ENCODE assay signal across 9 cellular contexts in the genomic region with DNA sequence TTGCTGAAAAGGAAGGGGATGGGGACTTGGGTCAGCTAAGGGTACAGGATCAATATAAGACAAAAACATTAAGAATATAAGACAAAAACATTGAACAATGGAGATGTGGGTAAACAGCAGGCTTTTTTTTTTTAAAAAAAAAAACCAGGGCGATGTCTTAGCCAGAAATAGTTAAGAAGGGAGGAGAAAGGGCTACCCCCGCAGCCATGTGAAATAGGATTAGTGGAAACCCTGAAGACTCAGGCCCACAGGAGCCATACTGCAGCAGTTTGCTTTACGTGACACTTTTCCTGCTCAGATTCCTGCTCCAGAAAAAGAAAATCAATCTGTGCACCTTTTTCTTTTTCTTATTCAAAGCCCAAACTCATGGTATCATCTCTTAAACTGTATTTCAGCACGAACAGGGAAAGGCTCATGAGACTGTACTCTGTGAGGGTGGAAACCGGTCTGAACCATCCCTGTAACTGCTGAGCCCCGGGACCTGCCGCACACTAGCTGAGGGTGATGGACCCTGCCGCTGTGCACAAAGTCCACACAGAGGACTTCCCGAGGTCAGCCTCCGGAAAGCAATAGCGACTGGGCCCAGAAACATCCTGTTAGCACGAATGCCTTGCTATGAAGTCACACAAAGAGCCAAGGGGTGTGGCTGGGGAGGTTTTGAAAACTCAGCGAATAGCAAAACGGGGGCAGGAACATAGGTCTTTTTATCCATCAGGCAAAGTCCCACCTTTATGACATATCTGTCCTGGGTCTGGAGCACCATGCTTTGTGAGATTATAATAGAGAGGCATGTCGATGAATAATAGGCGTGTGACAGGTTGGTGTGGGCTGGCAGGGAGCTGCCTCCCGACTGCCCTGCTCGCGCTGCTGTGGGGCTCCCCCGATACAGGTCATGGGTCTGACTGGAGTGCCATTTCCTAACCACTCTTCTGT. TPM values are rescaled to one million over a fixed set of nuclear protein-coding genes. Genes with fewer than 3 reads are reported as not detected.
DNase-seq lines count a peak whose midpoint lies in the region; ATAC-seq, FAIRE-seq and TF ChIP-seq lines count a peak whose summit lies in the region.
"Had no signal": no experiment of that assay in that cellular context is flagged by ENCODE, and none has a peak within 500 bp of the region (broad histone marks: within the 10 kb centered on the region; RNA-seq: fewer than 3 reads in every experiment).

No MANE protein-coding gene starts in this region.

- no peaks in the 10 kb centered on the region for H3K27me3 Mint-ChIP-seq in central memory CD8-positive, alpha-beta T cell
- no peaks in the 10 kb centered on the region for H3K27me3 Mint-ChIP-seq in stimulated activated naive CD8-positive, alpha-beta T cell treated with anti-CD3 and anti-CD28 coated beads, Interleukin-15, Interleukin-2, amounts not matched to agents 100 ng/mL and 50 ng/mL, for 24 hours

- H3K27me3 ChIP-seq in SK-N-SH (ENCODE audit: insufficient read depth): no peaks in the 10 kb centered on the region
- no peaks in the 10 kb centered on the region; a peak in 1 of 5 replicates for H3K27me3 ChIP-seq in HepG2 (ENCODE audit: control insufficient read depth in 1 of 2, insufficient read depth in 2 of 2, low read length in 2 of 2)

- H3K9ac ChIP-seq in SK-N-SH (peak overlapping the region; percentile 43; the same call in 1 of the 2 replicates), HepG2 (ENCODE audit: insufficient read depth, low read depth, low read length) (no peak overlapping the region)

- BruUV-seq in HepG2 (replicated peaks; lab: Mats Ljungman, UMichigan): no TSS peak

- no peaks in the 10 kb centered on the region for H3K79me2 ChIP-seq in SK-N-SH (ENCODE audit: insufficient read depth)
- no peaks in the 10 kb centered on the region for H3K79me2 ChIP-seq in HepG2 (ENCODE audit: insufficient read depth, low read length)

- H3K27ac ChIP-seq in SK-N-SH (ENCODE audit: low read depth in 2 of 2, low read length in 1 of 2): peak overlapping the region in 1 of 2 experiments; percentile 72; a peak in 2 of 4 replicates
- peak overlapping the region; percentile 24 for H3K27ac ChIP-seq in HepG2 (ENCODE audit: extremely low read length, insufficient read depth, low read length)
- H3K27ac ChIP-seq: C4-2B had no signal

- 68% methylated on average over 20 of the region's 20 CpGs for WGBS in SK-N-SH (ENCODE audit: low lambda C conversion rate)
- 47% methylated on average over 20 of the region's 20 CpGs for WGBS in HepG2 (ENCODE audit: low lambda C conversion rate)

- intact Hi-C loops in HepG2 (cut with micrococcal nuclease; ENCODE audit: unreplicated experiment): no loop called here

- H3K9me3 ChIP-seq in SK-N-SH (no peaks in the 10 kb centered on the region), HepG2 (ENCODE audit: low read length) (no peaks in the 10 kb centered on the region)

- DNase-seq in NK-92 treated with Interleukin-12 subunit alpha and Interleukin-12 subunit beta, amount 100 ng/mL, for 24 hours (lab: John Stamatoyannopoulos, UW): peak; percentile 60
- DNase-seq in NK-92 (lab: John Stamatoyannopoulos, UW; ENCODE audit: unreplicated experiment) (no peak), SK-N-SH (peak; percentile 57), HepG2 (ENCODE audit: low spot score) (peak; percentile 25), occipital lobe (lab: John Stamatoyannopoulos, UW) (no peak)
- DNase-seq in central memory CD8-positive, alpha-beta T cell (ENCODE audit: low spot score in 2 of 2): peak in 1 of 2 donors; percentile 47

- H3K9me2 ChIP-seq in SK-N-SH: no peaks in the 10 kb centered on the region

- H3K4me1 ChIP-seq in SK-N-SH (ENCODE audit: control insufficient read depth in 1 of 2, insufficient read depth in 2 of 2, low read depth in 1 of 2, low read length in 1 of 2): peaks cover 6 to 19% of the 10 kb centered on the region in 2 experiments; a peak in 2 of 4 replicates
- H3K4me1 ChIP-seq in HepG2 (ENCODE audit: insufficient read depth, low read length): peaks cover 23% of the 10 kb centered on the region

- peak overlapping the region; percentile 69 for H3K4me3 Mint-ChIP-seq in central memory CD8-positive, alpha-beta T cell
- H3K4me3 Mint-ChIP-seq in stimulated activated naive CD8-positive, alpha-beta T cell treated with anti-CD3 and anti-CD28 coated beads, Interleukin-15, Interleukin-2, amounts not matched to agents 100 ng/mL and 50 ng/mL, for 24 hours: peak overlapping the region; percentile 85

- peaks cover 70% of the 10 kb centered on the region for H3K4me1 Mint-ChIP-seq in central memory CD8-positive, alpha-beta T cell
- peaks cover 94% of the 10 kb centered on the region for H3K4me1 Mint-ChIP-seq in stimulated activated naive CD8-positive, alpha-beta T cell treated with anti-CD3 and anti-CD28 coated beads, Interleukin-15, Interleukin-2, amounts not matched to agents 100 ng/mL and 50 ng/mL, for 24 hours (ENCODE audit: low read depth)

- no peak for TF ChIP-seq POLR2A in HepG2 (IDR thresholded peaks at IDR 0.05; ENCODE audit: insufficient read depth in 1 of 2, low read depth in 2 of 2, low read length in 2 of 2)

- peak; percentile 44 for ATAC-seq in central memory CD8-positive, alpha-beta T cell (replicated peaks; ENCODE audit: extremely low read depth, poor library complexity, severe bottlenecking)
- ATAC-seq in HepG2 (peak; percentile 89), GM18517 (IDR thresholded peaks at IDR 0.05; ENCODE audit: unreplicated experiment) (no peak)

- H3K36me3 ChIP-seq in SK-N-SH (replicated peaks in 1 of 2; ENCODE audit: control insufficient read depth in 1 of 2, insufficient read depth in 2 of 2, low read length in 1 of 2): no peaks in the 10 kb centered on the region
- H3K36me3 ChIP-seq in HepG2 (replicated peaks in 1 of 2; ENCODE audit: control insufficient read depth in 1 of 2, insufficient read depth in 2 of 2, low read length in 2 of 2): no peaks in the 10 kb centered on the region

- no peaks in the 10 kb centered on the region for H3K36me3 Mint-ChIP-seq in central memory CD8-positive, alpha-beta T cell (ENCODE audit: insufficient read depth)
- no peaks in the 10 kb centered on the region for H3K36me3 Mint-ChIP-seq in stimulated activated naive CD8-positive, alpha-beta T cell treated with anti-CD3 and anti-CD28 coated beads, Interleukin-15, Interleukin-2, amounts not matched to agents 100 ng/mL and 50 ng/mL, for 24 hours (ENCODE audit: low read depth)

- H3K4me3 ChIP-seq in SK-N-SH (ENCODE audit: low read depth in 2 of 2, low read length in 1 of 2) (peak overlapping the region; percentile 45 to 58), HepG2 (replicated peaks in 1 of 3; ENCODE audit: insufficient read depth in 1 of 3, low read depth in 2 of 3, low read length in 3 of 3) (no peak overlapping the region)

- no peaks in the 10 kb centered on the region for H4K20me1 ChIP-seq in SK-N-SH (ENCODE audit: insufficient read depth)
- H4K20me1 ChIP-seq in HepG2 (ENCODE audit: insufficient read depth, low read length): no peaks in the 10 kb centered on the region

- peak overlapping the region; percentile 89 for H3K27ac Mint-ChIP-seq in central memory CD8-positive, alpha-beta T cell (ENCODE audit: low read depth)
- peak overlapping the region; percentile 94 for H3K27ac Mint-ChIP-seq in stimulated activated naive CD8-positive, alpha-beta T cell treated with anti-CD3 and anti-CD28 coated beads, Interleukin-15, Interleukin-2, amounts not matched to agents 100 ng/mL and 50 ng/mL, for 24 hours

- in situ Hi-C loops in HepG2 (cut with HindIII; ENCODE audit: extremely low pct_ligation_motif_present, low pct_unique_long_range_greater_than_20kb): no loop called here

- FAIRE-seq in HepG2 (lab: Jason Lieb, UNC): peak; percentile 57

- no peaks in the 10 kb centered on the region for H3F3A ChIP-seq in SK-N-SH (replicated peaks; ENCODE audit: insufficient read depth)

- TF ChIP-seq EP300 in SK-N-SH (IDR thresholded peaks at IDR 0.05; ENCODE audit: borderline replicate concordance in 1 of 2, low read depth in 1 of 2, low read length in 1 of 2) (no peak), HepG2 (IDR thresholded peaks at IDR 0.05; ENCODE audit: low read depth in 2 of 2, low read length in 2 of 2) (no peak), HepG2 (CRISPR knock-in tag; IDR thresholded peaks at IDR 0.05; ENCODE audit: borderline replicate concordance) (no peak)

- CTCF ChIA-PET in SK-N-SH (lab: Yijun Ruan, JAX) (interaction anchor here (1.2 to 1.9 kb wide), 3 partner anchors 8 to 37 kb away, joined by 4 to 5 read pairs (median 4); no protein-coding TSS in a partner anchor), HepG2 (lab: Yijun Ruan, JAX; ENCODE audit: low intra/inter-chr PET ratio, low total read pairs) (no interaction called here)

- H3K9me3 Mint-ChIP-seq in central memory CD8-positive, alpha-beta T cell: no peaks in the 10 kb centered on the region
- peaks cover 4% of the 10 kb centered on the region for H3K9me3 Mint-ChIP-seq in stimulated activated naive CD8-positive, alpha-beta T cell treated with anti-CD3 and anti-CD28 coated beads, Interleukin-15, Interleukin-2, amounts not matched to agents 100 ng/mL and 50 ng/mL, for 24 hours

- TF ChIP-seq RAD21 in SK-N-SH (IDR thresholded peaks at IDR 0.05; ENCODE audit: low read length) (no peak), HepG2 (CRISPR knock-in tag; IDR thresholded peaks at IDR 0.05) (no peak)

- H2AFZ ChIP-seq in SK-N-SH (ENCODE audit: low read depth) (peak overlapping the region; percentile 85), HepG2 (ENCODE audit: low read length) (no peak overlapping the region)

- TF ChIP-seq CTCF in SK-N-SH (IDR thresholded peaks at IDR 0.05): no peak
- TF ChIP-seq CTCF in HepG2 (CRISPR knock-in tag; IDR thresholded peaks at IDR 0.05): no peak

- peak overlapping the region; percentile 81 for H3K4me2 ChIP-seq in SK-N-SH
- peak overlapping the region; percentile 33 for H3K4me2 ChIP-seq in HepG2 (ENCODE audit: low read depth, low read length)

- POLR2A ChIA-PET in SK-N-SH (lab: Yijun Ruan, JAX) (interaction anchor here (1.0 kb wide), 1 partner anchor 25 kb away, joined by 4 read pairs; no protein-coding TSS in a partner anchor), HepG2 (lab: Yijun Ruan, JAX) (no interaction called here)

RNA-seq across cellular contexts. Expression of gene CDK5R1, which starts 33.2 kb away (rescaled TPM):
- polyA plus RNA-seq in SK-N-SH (2012; rRNA removed) (1.0 and 1.4 TPM in 2 replicates), HepG2 (2011; rRNA removed) (1.1 and 1.4 TPM in 2 replicates)
- 1.3 and 2.0 TPM in 2 replicates for polyA plus RNA-seq in SK-N-SH (2012; cell fraction: cytosol; rRNA removed)
- polyA plus RNA-seq in SK-N-SH (2012; cell fraction: nucleus; rRNA removed): 2.4 and 2.9 TPM in 2 replicates
- total RNA-seq in HepG2 (2016; rRNA removed; fragmentation: Illumina TruSeq; extraction: Trizol) (2.5 and 3.9 TPM in 2 replicates), occipital lobe (255 TPM)
- 0.71 TPM in 2 replicates for total RNA-seq in HepG2 (2016; cell fraction: cytosol; rRNA removed; fragmentation: Illumina TruSeq; extraction: Trizol; ENCODE audit: low read depth)
- 2.2 and 3.5 TPM in 2 replicates for total RNA-seq in HepG2 (2016; cell fraction: insoluble cytoplasmic fraction; rRNA removed; fragmentation: Illumina TruSeq; extraction: Trizol)
- 2.5 and 3.2 TPM in 2 replicates for total RNA-seq in HepG2 (2016; cell fraction: membrane; rRNA removed; fragmentation: Illumina TruSeq; extraction: Trizol)
- total RNA-seq in HepG2 (2016; cell fraction: nucleus; rRNA removed; fragmentation: Illumina TruSeq; extraction: Trizol): 4.4 and 5.2 TPM in 2 replicates
- polyA plus RNA-seq in HepG2 (2011; cell fraction: cytosol; rRNA removed): 1.0 and 1.1 TPM in 2 replicates
- polyA plus RNA-seq in HepG2 (2011; cell fraction: nucleus; rRNA removed): 3.4 and 3.9 TPM in 2 replicates
- 2.0 and 2.1 TPM in 2 replicates for polyA plus RNA-seq in HepG2 (2012)
- polyA plus RNA-seq in HepG2 (2016; cell fraction: cytosol; fragmentation: Illumina TruSeq; extraction: Trizol; ENCODE audit: low read depth): 0.42 and 0.75 TPM in 2 replicates
- 2.5 and 3.0 TPM in 2 replicates for polyA plus RNA-seq in HepG2 (2016; cell fraction: insoluble cytoplasmic fraction; fragmentation: Illumina TruSeq; extraction: Trizol; ENCODE audit: low read depth)
- polyA plus RNA-seq in HepG2 (2016; cell fraction: membrane; fragmentation: Illumina TruSeq; extraction: Trizol; ENCODE audit: low read depth): 1.6 and 1.9 TPM in 2 replicates
- polyA plus RNA-seq in HepG2 (2016; cell fraction: nucleus; fragmentation: Illumina TruSeq; extraction: Trizol; ENCODE audit: insufficient read depth, low read depth): 8.0 and 8.4 TPM in 2 replicates
- 0.37 and 4.7 TPM in 2 replicates for polyA minus RNA-seq in HepG2 (2011; rRNA and poly(A)+ RNA removed; ENCODE audit: low replicate concordance)
- polyA minus RNA-seq in HepG2 (2011; cell fraction: cytosol; rRNA and poly(A)+ RNA removed): 1.1 and 1.7 TPM in 2 replicates
- 2.4 and 2.6 TPM in 2 replicates for polyA minus RNA-seq in HepG2 (2011; cell fraction: nucleus; rRNA and poly(A)+ RNA removed)

Comparison
In these comparisons a context has a peak if more than half of its experiments do, and no peak if none do; other contexts are left out.
1. DNase-seq: peak in NK-92 treated with Interleukin-12 subunit alpha and Interleukin-12 subunit beta, amount 100 ng/mL, for 24 hours (single experiment), SK-N-SH (single experiment) and HepG2 (single experiment); none in NK-92 (single experiment) and occipital lobe (single experiment).
2. H3K4me3 ChIP-seq: peak in SK-N-SH (2 of 2); none in HepG2 (0 of 3).
3. RNA of gene CDK5R1, which starts 33.2 kb away (total RNA-seq): 255 TPM in occipital lobe (single experiment); 0.71 to 5.2 TPM in HepG2; every median in the first group is over 10 times any median in the second.